In the genomic region with DNA sequence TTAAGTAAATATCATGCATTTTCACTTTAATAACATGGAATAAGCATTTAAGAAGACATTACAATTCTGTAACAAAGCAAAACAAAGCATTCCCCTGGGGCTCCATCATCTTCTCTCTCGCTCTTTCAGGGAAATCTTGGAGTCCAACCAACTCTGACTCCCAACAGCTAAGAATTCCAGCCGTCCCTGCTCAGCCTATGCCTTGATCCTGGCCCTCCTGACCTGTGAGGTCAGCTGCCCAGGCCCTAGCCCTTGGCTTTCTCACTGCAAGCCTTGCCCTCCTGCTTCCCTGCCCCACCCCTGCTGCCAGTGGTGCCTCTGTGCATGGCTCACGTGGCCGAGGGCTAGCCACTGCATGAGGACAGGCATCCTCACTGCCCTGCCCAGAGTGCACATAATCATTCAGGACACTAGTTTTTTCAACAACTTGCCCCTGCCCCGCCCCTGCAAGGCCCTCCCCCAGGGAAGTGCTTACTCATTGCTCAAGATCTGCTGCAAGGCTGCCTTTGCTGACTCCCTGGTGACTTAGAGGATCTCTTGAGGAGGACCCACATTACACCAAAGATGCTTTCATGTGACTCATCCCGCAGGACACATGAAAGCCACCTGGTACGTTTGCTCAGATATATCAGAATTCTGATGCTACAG, we compare ENCODE assay signal across 9 cellular contexts. TPM values are rescaled to one million over a fixed set of nuclear protein-coding genes. Genes with fewer than 3 reads are reported as not detected.
DNase-seq lines count a peak whose midpoint lies in the region; ATAC-seq and TF ChIP-seq lines count a peak whose summit lies in the region.
"Had no signal": no experiment of that assay in that cellular context is flagged by ENCODE, and none has a peak within 500 bp of the region (broad histone marks: within the 10 kb centered on the region; RNA-seq: fewer than 3 reads in every experiment).

No MANE protein-coding gene starts in this region.

- POLR2A ChIA-PET in PC-3 (lab: Charles Lee; ENCODE audit: unreplicated experiment): no interaction called here
- POLR2A ChIA-PET in CD8-positive, alpha-beta memory T cell (lab: Charles Lee): no interaction called here

- CTCF ChIA-PET in PC-3 (lab: Charles Lee): no interaction called here
- CTCF ChIA-PET in CD8-positive, alpha-beta memory T cell (lab: Charles Lee): no interaction called here

- peak overlapping the region in 4 of 8 donors; percentile 3 to 66 (median 22) for H3K27ac Mint-ChIP-seq in CD8-positive, alpha-beta memory T cell

- no peaks in the 10 kb centered on the region for H3K79me2 ChIP-seq in PC-3 (ENCODE audit: low read length)
- H3K79me2 ChIP-seq in trophoblast cell (ENCODE audit: control insufficient read depth, insufficient read depth, low read length, poor library complexity): no peaks in the 10 kb centered on the region

- H3K27me3 ChIP-seq in PC-3 (ENCODE audit: low read length): no peaks in the 10 kb centered on the region
- H3K27me3 ChIP-seq in trophoblast cell (ENCODE audit: insufficient read depth, low read length): no peaks in the 10 kb centered on the region
- H3K27me3 ChIP-seq in CD8-positive, alpha-beta memory T cell (ENCODE audit: insufficient read depth, low read length, poor library complexity, severe bottlenecking): no peaks in the 10 kb centered on the region

- H2AK5ac ChIP-seq in trophoblast cell (ENCODE audit: low read length): no peak overlapping the region

- H3K4me3 ChIP-seq in PC-3 (ENCODE audit: low read length): no peak overlapping the region
- H3K4me3 ChIP-seq in epithelial cell of esophagus (ENCODE audit: low read length): no peak overlapping the region
- no peak overlapping the region for H3K4me3 ChIP-seq in trophoblast cell (ENCODE audit: low read depth, low read length)
- H3K4me3 ChIP-seq in CD8-positive, alpha-beta memory T cell (ENCODE audit: low read length): no peak overlapping the region
- H3K4me3 ChIP-seq: prostate gland had no signal

- H3K14ac ChIP-seq in trophoblast cell (ENCODE audit: low read length): no peak overlapping the region

- no peaks in the 10 kb centered on the region for H3K27me3 Mint-ChIP-seq in CD8-positive, alpha-beta memory T cell

- no peak overlapping the region for H3K4me3 Mint-ChIP-seq in CD8-positive, alpha-beta memory T cell

- peak overlapping the region; percentile 16 for H3K18ac ChIP-seq in trophoblast cell (ENCODE audit: low read length)

- H4K12ac ChIP-seq in trophoblast cell (ENCODE audit: low read depth, low read length): no peak overlapping the region

- DNase-seq in GM04503 (ENCODE audit: low read depth) (peak; percentile 83), PC-3 (peak; percentile 91), epithelial cell of esophagus (ENCODE audit: low read depth) (peak; percentile 91), trophoblast cell (peak; percentile 93 to 96), amygdala (lab: John Stamatoyannopoulos, UW) (no peak)
- DNase-seq in CD8-positive, alpha-beta memory T cell: no peak

- H4K91ac ChIP-seq in trophoblast cell (ENCODE audit: low read depth, low read length): no peak overlapping the region

- intact Hi-C loops in PC-3 (cut with micrococcal nuclease): loop anchor here (2.0 kb wide), 2 partner anchors 13 to 37 kb away; a partner anchor contains a TSS

- no TSS peak for BruUV-seq in PC-3 (replicated peaks; lab: Mats Ljungman, UMichigan)

- no peak overlapping the region for H2BK5ac ChIP-seq in trophoblast cell (ENCODE audit: low read depth, low read length, poor library complexity)

- no CpG with 5 or more reads among the region's 7 CpGs for WGBS in trophoblast cell (ENCODE audit: extremely low coverage, insufficient coverage, insufficient read length)

- no peaks in the 10 kb centered on the region for H3K9me3 Mint-ChIP-seq in CD8-positive, alpha-beta memory T cell

- peak overlapping the region; percentile 6 for H2BK12ac ChIP-seq in trophoblast cell (ENCODE audit: low read length)

- peaks cover 16% of the 10 kb centered on the region for H3K4me1 ChIP-seq in PC-3 (ENCODE audit: insufficient read depth, low read length)
- H3K4me1 ChIP-seq in trophoblast cell (ENCODE audit: control insufficient read depth in 1 of 2, insufficient read depth in 2 of 2, low read length in 2 of 2): peaks cover 0 to 2% of the 10 kb centered on the region in 2 experiments
- H3K4me1 ChIP-seq in CD8-positive, alpha-beta memory T cell (ENCODE audit: insufficient read depth, low read length): no peaks in the 10 kb centered on the region
- H3K4me1 ChIP-seq: prostate gland had no signal

- no peak overlapping the region for H3K23ac ChIP-seq in trophoblast cell (ENCODE audit: low read length)

- no peak overlapping the region for H3K4ac ChIP-seq in trophoblast cell (ENCODE audit: low read depth, low read length)

- H3K9me3 ChIP-seq in PC-3 (ENCODE audit: low read length) (no peaks in the 10 kb centered on the region), trophoblast cell (ENCODE audit: insufficient read depth, low read depth, low read length) (peaks cover 2% of the 10 kb centered on the region)
- H3K9me3 ChIP-seq in CD8-positive, alpha-beta memory T cell (ENCODE audit: low read length): no peaks in the 10 kb centered on the region
- H3K9me3 ChIP-seq: prostate gland had no signal

- H4K8ac ChIP-seq in trophoblast cell (ENCODE audit: low read depth, low read length): no peak overlapping the region

- H3K36me3 ChIP-seq in PC-3 (ENCODE audit: low read depth, low read length) (peaks cover 30% of the 10 kb centered on the region), trophoblast cell (ENCODE audit: control insufficient read depth in 1 of 2, insufficient read depth in 2 of 2, low read length in 2 of 2) (peaks cover 31 to 42% of the 10 kb centered on the region in 2 experiments)
- H3K36me3 ChIP-seq in CD8-positive, alpha-beta memory T cell (ENCODE audit: insufficient read depth, low read length): peaks cover 56% of the 10 kb centered on the region

- H3F3A ChIP-seq in PC-3 (ENCODE audit: low read length, unreplicated experiment): no peaks in the 10 kb centered on the region

- no peaks in the 10 kb centered on the region for H4K20me1 ChIP-seq in PC-3 (ENCODE audit: low read length)

- H3K79me1 ChIP-seq in trophoblast cell (ENCODE audit: low read length): peaks cover 2% of the 10 kb centered on the region

- H3K27ac ChIP-seq in PC-3 (ENCODE audit: low read length) (peak overlapping the region; percentile 48), trophoblast cell (ENCODE audit: low read depth, low read length) (no peak overlapping the region)
- no peak overlapping the region for H3K27ac ChIP-seq in CD8-positive, alpha-beta memory T cell (ENCODE audit: low read depth, low read length)
- H3K27ac ChIP-seq: prostate gland had no signal

- H2AFZ ChIP-seq in PC-3 (ENCODE audit: low read length): no peak overlapping the region
- H2AFZ ChIP-seq in trophoblast cell (ENCODE audit: insufficient read depth, low read length, poor library complexity): peak overlapping the region; percentile 19

- TF ChIP-seq CTCF in PC-3 (conservative IDR thresholded peaks at IDR 0.05; ENCODE audit: low read depth, low read length) (no peak), epithelial cell of esophagus (IDR thresholded peaks at IDR 0.05; ENCODE audit: insufficient read depth, low read depth, low read length, missing control alignments) (no peak)

- H3K36me3 Mint-ChIP-seq in CD8-positive, alpha-beta memory T cell: peaks cover 33 to 94% (median 38%) of the 10 kb centered on the region in 3 donors

- peak; percentile 97 for ATAC-seq in PC-3
- no peak for ATAC-seq in HG02852 (IDR thresholded peaks at IDR 0.05; ENCODE audit: unreplicated experiment)
- ATAC-seq in HG02973 (IDR thresholded peaks at IDR 0.05; ENCODE audit: unreplicated experiment): no peak

- H3K9me2 ChIP-seq in PC-3 (replicated peaks; ENCODE audit: low read length): no peaks in the 10 kb centered on the region

- H3K4me1 Mint-ChIP-seq in CD8-positive, alpha-beta memory T cell: peaks cover 0 to 4% (median 0%) of the 10 kb centered on the region in 3 donors

- 0 out of 2 replicates have a peak overlapping the region, but pooled peaks have one; percentile 4 for H3K4me2 ChIP-seq in PC-3 (ENCODE audit: low read length)
- no peak overlapping the region for H3K4me2 ChIP-seq in trophoblast cell (ENCODE audit: low read length)

- no peak overlapping the region for H2BK120ac ChIP-seq in trophoblast cell (ENCODE audit: insufficient read depth, low read length, poor library complexity)

- H3K9ac ChIP-seq in PC-3 (ENCODE audit: low read length): no peak overlapping the region
- H3K9ac ChIP-seq in trophoblast cell (ENCODE audit: low read length): no peak overlapping the region

RNA-seq across cellular contexts. Expression of a gene that starts 37.6 kb away (rescaled TPM):
- 7.6 and 9.7 TPM in 2 replicates for total RNA-seq in PC-3 (2014; rRNA removed)
- 33.5 and 34.1 TPM in 2 replicates for polyA plus RNA-seq in trophoblast cell (2013)
- 10 to 100 TPM; 17.3 to 18.0 TPM for total RNA-seq in CD8-positive, alpha-beta memory T cell
- polyA plus RNA-seq in CD8-positive, alpha-beta memory T cell: 9.6 TPM

RNA-seq across cellular contexts. Expression of a gene that starts 50.1 kb away (rescaled TPM):
- 16.2 and 16.4 TPM in 2 replicates for total RNA-seq in PC-3 (2014; rRNA removed)
- polyA plus RNA-seq in trophoblast cell (2013): 6.9 and 7.8 TPM in 2 replicates
- 10 to 100 TPM; 17.9 to 18.9 TPM for total RNA-seq in CD8-positive, alpha-beta memory T cell
- 7.4 TPM for polyA plus RNA-seq in CD8-positive, alpha-beta memory T cell

Comparison
In these comparisons a context has a peak if more than half of its experiments do, and no peak if none do; other contexts are left out.
1. DNase-seq: peak in GM04503 (single experiment), PC-3 (single experiment), epithelial cell of esophagus (single experiment) and trophoblast cell (2 of 2); none in amygdala (0 of 56) and CD8-positive, alpha-beta memory T cell (0 of 5).